1 cellular context compared by ENCODE assay signal in genomic region chr17:82051776-82052637, GRCh38.
TF ChIP-seq lines count a peak whose summit lies in the region.

Gene GPS1 (plus strand): TSS chr17:82051898. CDS start chr17:82051932, 34 bp downstream.
Gene RFNG (minus strand): TSS chr17:82051811. CDS start chr17:82051766, 45 bp downstream.

TF ChIP-seq in HepG2, 621 proteins besides CTCF, POLR2A, EP300 and RAD21 (continued from another document):
- no peak for TF ChIP-seq HOMEZ (CRISPR knock-in tag; IDR thresholded peaks at IDR 0.05; ENCODE audit: low read depth)
- peak; percentile 60; the same call in 1 of the 2 replicates for TF ChIP-seq KDM2A (CRISPR knock-in tag; IDR thresholded peaks at IDR 0.05; ENCODE audit: borderline replicate concordance, low read depth)
